ENCODE assay signal across 1 cellular context in genomic region chr13:36999054-36999927, GRCh38.
TF ChIP-seq lines count a peak whose summit lies in the region.

A gene with protein sequence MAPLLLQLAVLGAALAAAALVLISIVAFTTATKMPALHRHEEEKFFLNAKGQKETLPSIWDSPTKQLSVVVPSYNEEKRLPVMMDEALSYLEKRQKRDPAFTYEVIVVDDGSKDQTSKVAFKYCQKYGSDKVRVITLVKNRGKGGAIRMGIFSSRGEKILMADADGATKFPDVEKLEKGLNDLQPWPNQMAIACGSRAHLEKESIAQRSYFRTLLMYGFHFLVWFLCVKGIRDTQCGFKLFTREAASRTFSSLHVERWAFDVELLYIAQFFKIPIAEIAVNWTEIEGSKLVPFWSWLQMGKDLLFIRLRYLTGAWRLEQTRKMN (minus strand): TSS chr13:36999340. CDS start chr13:36999300, 40 bp downstream.

TF ChIP-seq in HepG2, 621 proteins besides CTCF, POLR2A, EP300 and RAD21 (continued from another document and continues in another):
- TF ChIP-seq ZNF292 (CRISPR knock-in tag; IDR thresholded peaks at IDR 0.05; ENCODE audit: borderline replicate concordance, low read depth) (no peak), NBN (conservative IDR thresholded peaks at IDR 0.05) (no peak), TMF1 (CRISPR knock-in tag; IDR thresholded peaks at IDR 0.05; ENCODE audit: low read depth) (peak; percentile 80), TBL1XR1 (IDR thresholded peaks at IDR 0.05; ENCODE audit: borderline replicate concordance, low read length, partially characterized antibody) (no peak), ZNF556 (CRISPR knock-in tag; IDR thresholded peaks at IDR 0.05; ENCODE audit: borderline replicate concordance) (peak; percentile 58), THAP11 (CRISPR knock-in tag; IDR thresholded peaks at IDR 0.05) (peak; percentile 91), ZNF629 (CRISPR knock-in tag; conservative IDR thresholded peaks at IDR 0.05) (0 out of 2 replicates have a peak, but pooled peaks have one; percentile 17), DRAP1 (CRISPR knock-in tag; IDR thresholded peaks at IDR 0.05) (peak; percentile 41; the same call in 1 of the 2 replicates), ZBTB21 (CRISPR knock-in tag; IDR thresholded peaks at IDR 0.05) (no peak), ZNF468 (CRISPR knock-in tag; IDR thresholded peaks at IDR 0.05) (no peak), ZBTB4 (CRISPR knock-in tag; IDR thresholded peaks at IDR 0.05; ENCODE audit: borderline replicate concordance) (no peak), ZNF180 (CRISPR knock-in tag; IDR thresholded peaks at IDR 0.05; ENCODE audit: borderline replicate concordance, low read depth) (no peak), IRF2 (CRISPR knock-in tag; IDR thresholded peaks at IDR 0.05) (peak; percentile 60; the same call in 1 of the 2 replicates), ZNF709 (CRISPR knock-in tag; IDR thresholded peaks at IDR 0.05) (peak; percentile 58; the same call in 1 of the 2 replicates), ZNF75D (CRISPR knock-in tag; IDR thresholded peaks at IDR 0.05; ENCODE audit: borderline replicate concordance) (no peak), ZNF205 (CRISPR knock-in tag; IDR thresholded peaks at IDR 0.05) (no peak), ZIK1 (CRISPR knock-in tag; IDR thresholded peaks at IDR 0.05; ENCODE audit: borderline replicate concordance, low read depth) (peak; percentile 73; the same call in 1 of the 2 replicates), ZBTB46 (CRISPR knock-in tag; IDR thresholded peaks at IDR 0.05; ENCODE audit: borderline replicate concordance) (no peak), ZNF333 (CRISPR knock-in tag; IDR thresholded peaks at IDR 0.05; ENCODE audit: borderline replicate concordance) (no peak), SRSF1 (optimal IDR thresholded peaks at IDR 0.05; ENCODE audit: low read depth, low read length) (peak; percentile 87), ASH2L (IDR thresholded peaks at IDR 0.05; ENCODE audit: insufficient read length, low read depth, low read length) (peak; percentile 79), ZFP36L2 (CRISPR knock-in tag; IDR thresholded peaks at IDR 0.05) (no peak), ZNF10 (CRISPR knock-in tag; IDR thresholded peaks at IDR 0.05; ENCODE audit: borderline replicate concordance, low read depth) (no peak), ZNF367 (CRISPR knock-in tag; IDR thresholded peaks at IDR 0.05; ENCODE audit: borderline replicate concordance) (no peak), ZFP62 (CRISPR knock-in tag; IDR thresholded peaks at IDR 0.05) (no peak), MTA3 (CRISPR knock-in tag; IDR thresholded peaks at IDR 0.05) (no peak), ZNF672 (CRISPR knock-in tag; IDR thresholded peaks at IDR 0.05) (no peak), RNF219 (CRISPR knock-in tag; IDR thresholded peaks at IDR 0.05) (no peak), ZNF407 (CRISPR knock-in tag; IDR thresholded peaks at IDR 0.05; ENCODE audit: not compliant biosample characterization) (no peak), ZNF24 (IDR thresholded peaks at IDR 0.05) (no peak), ZBTB34 (CRISPR knock-in tag; IDR thresholded peaks at IDR 0.05) (no peak), MYPOP (CRISPR knock-in tag; IDR thresholded peaks at IDR 0.05) (no peak; the same call in 1 of the 2 replicates), TRIM22 (IDR thresholded peaks at IDR 0.05) (no peak), GPN1 (CRISPR knock-in tag; IDR thresholded peaks at IDR 0.05; ENCODE audit: borderline replicate concordance) (no peak; the same call in 1 of the 2 replicates), TEAD2 (CRISPR knock-in tag; IDR thresholded peaks at IDR 0.05) (no peak)
- TF ChIP-seq, protein P1, sequence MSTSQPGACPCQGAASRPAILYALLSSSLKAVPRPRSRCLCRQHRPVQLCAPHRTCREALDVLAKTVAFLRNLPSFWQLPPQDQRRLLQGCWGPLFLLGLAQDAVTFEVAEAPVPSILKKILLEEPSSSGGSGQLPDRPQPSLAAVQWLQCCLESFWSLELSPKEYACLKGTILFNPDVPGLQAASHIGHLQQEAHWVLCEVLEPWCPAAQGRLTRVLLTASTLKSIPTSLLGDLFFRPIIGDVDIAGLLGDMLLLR (CRISPR knock-in tag; IDR thresholded peaks at IDR 0.05), result peak; percentile 87
- TF ChIP-seq, protein P2, sequence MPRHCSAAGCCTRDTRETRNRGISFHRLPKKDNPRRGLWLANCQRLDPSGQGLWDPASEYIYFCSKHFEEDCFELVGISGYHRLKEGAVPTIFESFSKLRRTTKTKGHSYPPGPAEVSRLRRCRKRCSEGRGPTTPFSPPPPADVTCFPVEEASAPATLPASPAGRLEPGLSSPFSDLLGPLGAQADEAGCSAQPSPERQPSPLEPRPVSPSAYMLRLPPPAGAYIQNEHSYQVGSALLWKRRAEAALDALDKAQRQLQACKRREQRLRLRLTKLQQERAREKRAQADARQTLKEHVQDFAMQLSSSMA (CRISPR knock-in tag; IDR thresholded peaks at IDR 0.05), result peak; percentile 70; the same call in 1 of the 2 replicates
